In genomic region chr6:27478141-27478705, GRCh38 we compare ENCODE assay signal across 8 cellular contexts. TPM values are rescaled to one million over a fixed set of nuclear protein-coding genes. Genes with fewer than 3 reads are reported as not detected.
DNase-seq lines count a peak whose midpoint lies in the region; ATAC-seq, FAIRE-seq and TF ChIP-seq lines count a peak whose summit lies in the region.

No MANE protein-coding gene starts in this region.

- H3K27me3 Mint-ChIP-seq in Calu3 (ENCODE audit: unreplicated experiment) = no peaks in the 10 kb centered on the region

- H3K4me3 Mint-ChIP-seq in Calu3 (ENCODE audit: low read depth, unreplicated experiment) = no peak overlapping the region

- CTCF ChIA-PET in Calu3 (lab: Charles Lee) = no interaction called here

- H3K9me3 Mint-ChIP-seq in Calu3 (ENCODE audit: low read depth, unreplicated experiment) = no peaks in the 10 kb centered on the region

- H3K27ac ChIP-seq in DOHH2 (ENCODE audit: low read depth, low read length) (peak overlapping the region; percentile 81), cingulate gyrus (ENCODE audit: low read depth, low read length) (peak overlapping the region; percentile 95), mucosa of rectum (ENCODE audit: low read depth in 2 of 2, low read length in 2 of 2) (peak overlapping the region; percentile 98 to 99)

- peak; percentile 16 for ATAC-seq in GM21786 (IDR thresholded peaks at IDR 0.05; ENCODE audit: unreplicated experiment)

- no TSS peak for BruUV-seq in Calu3 (replicated peaks; lab: Mats Ljungman, UMichigan)

- H3K36me3 ChIP-seq in DOHH2 (ENCODE audit: control insufficient read depth, low read length) (peaks cover 3% of the 10 kb centered on the region; the same call in 1 of the 2 replicates), Loucy (ENCODE audit: insufficient read depth, low read length) (no peaks in the 10 kb centered on the region), mucosa of rectum (ENCODE audit: control insufficient read depth in 2 of 2, insufficient read depth in 2 of 2, low read length in 2 of 2) (no peaks in the 10 kb centered on the region)

- H3K36me3 Mint-ChIP-seq in Calu3 (ENCODE audit: insufficient read depth, unreplicated experiment) = peaks cover 5% of the 10 kb centered on the region

- H3K4me2 ChIP-seq in DOHH2 (ENCODE audit: low read length) (peak overlapping the region; percentile 92), Loucy (ENCODE audit: low read depth, low read length, poor library complexity, severe bottlenecking) (peak overlapping the region; percentile 86)

- intact Hi-C loops in Calu3 (cut with micrococcal nuclease; ENCODE audit: unreplicated experiment) = loop anchor here (5.0 kb wide), 2 partner anchors 181 to 301 kb away; no protein-coding TSS in a partner anchor

- TF ChIP-seq CTCF in DOHH2 (IDR thresholded peaks at IDR 0.05; ENCODE audit: low read depth, low read length, poor library complexity, severe bottlenecking) (no peak), Loucy (conservative IDR thresholded peaks at IDR 0.05; ENCODE audit: low read length) (no peak), Calu3 (IDR thresholded peaks at IDR 0.05; ENCODE audit: unreplicated experiment) (no peak)

- DNase-seq in HTR-8/SVneo (ENCODE audit: insufficient read length, low spot score) (no peak), NCI-H526 treated with DMSO at 0.1 percent for 48 hours (lab: John Stamatoyannopoulos, UW) (no peak), Calu3 (no peak)

- H3K4me1 Mint-ChIP-seq in Calu3 (ENCODE audit: low read depth, unreplicated experiment) = no peaks in the 10 kb centered on the region

- peak overlapping the region; percentile 96 for H3K9ac ChIP-seq in Loucy (ENCODE audit: low read depth, low read length, poor library complexity, severe bottlenecking)
- H3K9ac ChIP-seq in mucosa of rectum (ENCODE audit: low read depth in 1 of 2, low read length in 2 of 2) = peak overlapping the region; percentile 90 to 98

- no peak overlapping the region for H3K27ac Mint-ChIP-seq in Calu3 (ENCODE audit: unreplicated experiment)

- H3K9me2 ChIP-seq in DOHH2 (replicated peaks; ENCODE audit: control insufficient read depth, low read length) (no peaks in the 10 kb centered on the region), Loucy (replicated peaks; ENCODE audit: low read depth, low read length) (no peaks in the 10 kb centered on the region)

- H3F3A ChIP-seq in DOHH2 (ENCODE audit: control insufficient read depth, insufficient read depth) (peaks cover 29% of the 10 kb centered on the region), Loucy (ENCODE audit: low read depth) (peaks cover 5% of the 10 kb centered on the region; the same call in 1 of the 2 replicates)

- no peak for FAIRE-seq in HTR-8/SVneo (lab: Jason Lieb, UNC)

- H3K9me3 ChIP-seq in DOHH2 (ENCODE audit: control insufficient read depth, insufficient read depth, low read length) (no peaks in the 10 kb centered on the region), Loucy (ENCODE audit: insufficient read depth, low read depth, low read length) (no peaks in the 10 kb centered on the region), mucosa of rectum (ENCODE audit: control insufficient read depth in 2 of 2, low read length in 2 of 2) (no peaks in the 10 kb centered on the region)

- H3K4me1 ChIP-seq in DOHH2 (ENCODE audit: control insufficient read depth, low read length) (peaks cover 23% of the 10 kb centered on the region), Loucy (ENCODE audit: insufficient read depth, low read length, poor library complexity, severe bottlenecking) (peaks cover 18% of the 10 kb centered on the region), mucosa of rectum (ENCODE audit: control insufficient read depth in 2 of 2, insufficient read depth in 2 of 2, low read length in 2 of 2) (peaks cover 6 to 13% of the 10 kb centered on the region in 2 donors)

- H2AFZ ChIP-seq in Loucy (ENCODE audit: low read length) = peak overlapping the region; percentile 85

- H4K20me1 ChIP-seq in DOHH2 (ENCODE audit: control insufficient read depth, insufficient read depth, low read depth, low read length) (no peaks in the 10 kb centered on the region), Loucy (ENCODE audit: insufficient read depth, low read length, poor library complexity, severe bottlenecking) (no peaks in the 10 kb centered on the region)

- H3K4me3 ChIP-seq in DOHH2 (ENCODE audit: low read length) (peak overlapping the region; percentile 94), Loucy (ENCODE audit: low read length, poor library complexity, severe bottlenecking) (peak overlapping the region; percentile 91), mucosa of rectum (ENCODE audit: low read length in 2 of 2) (peak overlapping the region; percentile 77 to 99)

- H3K27me3 ChIP-seq in DOHH2 (ENCODE audit: control insufficient read depth, low read length) (no peaks in the 10 kb centered on the region), Loucy (ENCODE audit: insufficient read depth, low read length, poor library complexity, severe bottlenecking) (no peaks in the 10 kb centered on the region), mucosa of rectum (ENCODE audit: control insufficient read depth in 2 of 2, insufficient read depth in 2 of 2, low read length in 2 of 2) (no peaks in the 10 kb centered on the region)

- H3K79me2 ChIP-seq in DOHH2 (ENCODE audit: control insufficient read depth, low read length) = no peaks in the 10 kb centered on the region
- H3K79me2 ChIP-seq in Loucy (ENCODE audit: insufficient read depth, low read length) = no peaks in the 10 kb centered on the region

RNA-seq across cellular contexts. Expression of gene ZNF184, which starts 5.3 kb away (rescaled TPM):
- 11.0 and 11.6 TPM in 2 replicates for total RNA-seq in Calu3 (2022)
